In the genomic region with DNA sequence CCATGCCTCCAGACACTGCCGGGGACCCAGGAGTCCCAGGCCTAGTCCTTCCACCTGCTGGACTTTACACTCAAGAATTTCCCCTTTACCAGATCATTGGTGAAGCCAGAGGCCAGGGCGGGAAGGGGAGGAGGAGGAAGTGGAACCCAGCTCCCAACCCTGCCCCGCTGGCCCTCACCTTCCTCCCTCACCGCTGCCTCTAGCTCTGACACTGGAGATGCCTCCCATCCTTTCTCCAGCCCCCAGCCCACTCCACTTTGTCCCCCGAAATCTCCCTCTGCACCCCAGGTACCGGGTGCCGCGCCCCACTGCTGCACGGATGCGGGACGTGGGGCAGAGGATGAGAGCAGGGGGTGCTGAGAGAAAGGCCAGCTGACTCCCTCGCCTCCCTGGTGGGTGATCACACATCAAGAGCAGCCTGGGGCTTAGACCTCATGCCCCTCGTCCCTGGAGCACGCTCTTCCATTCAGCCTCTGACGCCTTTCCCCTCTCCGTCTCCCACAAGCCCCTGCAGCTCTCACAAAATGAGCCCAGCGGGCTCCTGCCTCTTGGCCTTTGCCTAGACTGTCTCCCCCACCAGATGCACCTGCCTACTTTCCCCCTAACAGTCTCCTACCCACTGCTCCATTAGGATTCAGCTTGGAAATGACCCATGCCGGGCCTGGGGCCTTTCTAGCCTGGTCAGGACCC, we compare ENCODE assay signal across 11 cellular contexts. TPM values are rescaled to one million over a fixed set of nuclear protein-coding genes. Genes with fewer than 3 reads are reported as not detected.
DNase-seq lines count a peak whose midpoint lies in the region; ATAC-seq, FAIRE-seq and TF ChIP-seq lines count a peak whose summit lies in the region.
"Had no signal": no experiment of that assay in that cellular context is flagged by ENCODE, and none has a peak within 500 bp of the region (broad histone marks: within the 10 kb centered on the region; RNA-seq: fewer than 3 reads in every experiment).

A gene with protein sequence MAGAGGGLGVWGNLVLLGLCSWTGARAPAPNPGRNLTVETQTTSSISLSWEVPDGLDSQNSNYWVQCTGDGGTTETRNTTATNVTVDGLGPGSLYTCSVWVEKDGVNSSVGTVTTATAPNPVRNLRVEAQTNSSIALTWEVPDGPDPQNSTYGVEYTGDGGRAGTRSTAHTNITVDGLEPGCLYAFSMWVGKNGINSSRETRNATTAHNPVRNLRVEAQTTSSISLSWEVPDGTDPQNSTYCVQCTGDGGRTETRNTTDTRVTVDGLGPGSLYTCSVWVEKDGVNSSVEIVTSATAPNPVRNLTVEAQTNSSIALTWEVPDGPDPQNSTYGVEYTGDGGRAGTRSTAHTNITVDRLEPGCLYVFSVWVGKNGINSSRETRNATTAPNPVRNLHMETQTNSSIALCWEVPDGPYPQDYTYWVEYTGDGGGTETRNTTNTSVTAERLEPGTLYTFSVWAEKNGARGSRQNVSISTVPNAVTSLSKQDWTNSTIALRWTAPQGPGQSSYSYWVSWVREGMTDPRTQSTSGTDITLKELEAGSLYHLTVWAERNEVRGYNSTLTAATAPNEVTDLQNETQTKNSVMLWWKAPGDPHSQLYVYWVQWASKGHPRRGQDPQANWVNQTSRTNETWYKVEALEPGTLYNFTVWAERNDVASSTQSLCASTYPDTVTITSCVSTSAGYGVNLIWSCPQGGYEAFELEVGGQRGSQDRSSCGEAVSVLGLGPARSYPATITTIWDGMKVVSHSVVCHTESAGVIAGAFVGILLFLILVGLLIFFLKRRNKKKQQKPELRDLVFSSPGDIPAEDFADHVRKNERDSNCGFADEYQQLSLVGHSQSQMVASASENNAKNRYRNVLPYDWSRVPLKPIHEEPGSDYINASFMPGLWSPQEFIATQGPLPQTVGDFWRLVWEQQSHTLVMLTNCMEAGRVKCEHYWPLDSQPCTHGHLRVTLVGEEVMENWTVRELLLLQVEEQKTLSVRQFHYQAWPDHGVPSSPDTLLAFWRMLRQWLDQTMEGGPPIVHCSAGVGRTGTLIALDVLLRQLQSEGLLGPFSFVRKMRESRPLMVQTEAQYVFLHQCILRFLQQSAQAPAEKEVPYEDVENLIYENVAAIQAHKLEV (minus strand): TSS at position 72 of the 690 bp plus-strand sequence. CDS start 68 bp downstream, at position 4.

- DNase-seq in NCI-H2029 (lab: John Stamatoyannopoulos, UW) (peak; percentile 30), NCI-H2029 treated with DMSO at 0.1 percent for 48 hours (lab: John Stamatoyannopoulos, UW) (no peak), PC-3 (peak; percentile 55), endothelial cell of umbilical vein (ENCODE audit: low read depth, low spot score) (no peak)
- no peak for DNase-seq in stimulated activated naive CD4-positive, alpha-beta T cell treated with Interleukin-2 at 50 U/mL for 16 hours (lab: John Stamatoyannopoulos, UW)
- no peak for DNase-seq in activated naive CD4-positive, alpha-beta T cell treated with anti-CD3 and anti-CD28 coated beads, Interleukin-2, amount 50 U/mL, for 16 hours
- DNase-seq: activated CD8-positive, alpha-beta memory T cell treated with anti-CD3 and anti-CD28 coated beads, Interleukin-2, amount 10 ng/mL, durations not matched to agents 7 days and 5 days; anterior cingulate cortex; T-helper 9 cell had no signal

- H3K9me1 ChIP-seq in endothelial cell of umbilical vein (replicated peaks; ENCODE audit: control insufficient read depth, extremely low read depth, insufficient read depth, low read length) = no peaks in the 10 kb centered on the region

- dilution Hi-C loops in endothelial cell of umbilical vein (cut with MboI; ENCODE audit: extremely low pct_ligation_motif_present, low sequenced_read_pairs) = no loop called here

- H3K4me3 ChIP-seq in PC-3 (ENCODE audit: low read length) = no peak within 1 kb of the TSS
- H3K4me3 ChIP-seq in endothelial cell of umbilical vein (replicated peaks in 1 of 3; ENCODE audit: insufficient read depth in 1 of 3, low read depth in 1 of 3, low read length in 3 of 3) = no peak within 1 kb of the TSS
- H3K4me3 ChIP-seq in skeletal muscle satellite cell (ENCODE audit: low read length) = no peak within 1 kb of the TSS

- intact Hi-C loops in PC-3 (cut with micrococcal nuclease) (loop anchor here (1.0 to 10.0 kb wide), 4 partner anchors 20 to 175 kb away; a partner anchor contains a TSS), endothelial cell of umbilical vein (cut with micrococcal nuclease) (no loop called here)

- ATAC-seq in PC-3 (peak; percentile 25), HG02798 (IDR thresholded peaks at IDR 0.05; ENCODE audit: poor library complexity, unreplicated experiment) (no peak)

- H2AFZ ChIP-seq in PC-3 (ENCODE audit: low read length) (no peak within 1 kb of the TSS), endothelial cell of umbilical vein (ENCODE audit: low read depth, low read length) (peak within 1 kb of the TSS; percentile 8)

- H3K9ac ChIP-seq in PC-3 (ENCODE audit: low read length) (peak within 1 kb of the TSS; percentile 76), endothelial cell of umbilical vein (replicated peaks; ENCODE audit: extremely low read depth, insufficient read depth, low read length) (no peak within 1 kb of the TSS), skeletal muscle satellite cell (ENCODE audit: low read depth, low read length) (no peak within 1 kb of the TSS)

- FAIRE-seq in endothelial cell of umbilical vein (lab: Jason Lieb, UNC) = no peak

- H3K27me3 ChIP-seq in PC-3 (ENCODE audit: low read length) (no peaks in the 10 kb centered on the region), endothelial cell of umbilical vein (ENCODE audit: control insufficient read depth in 2 of 2, insufficient read depth in 2 of 2, low read length in 2 of 2) (no peaks in the 10 kb centered on the region), skeletal muscle satellite cell (ENCODE audit: control insufficient read depth, insufficient read depth, low read length) (peaks cover 4% of the 10 kb centered on the region)

- H3K27ac ChIP-seq in PC-3 (ENCODE audit: low read length) (peak within 1 kb of the TSS; percentile 93), endothelial cell of umbilical vein (ENCODE audit: insufficient read depth, low read depth, low read length) (peak within 1 kb of the TSS; percentile 49)

- no peaks in the 10 kb centered on the region for H4K20me1 ChIP-seq in PC-3 (ENCODE audit: low read length)
- H4K20me1 ChIP-seq in endothelial cell of umbilical vein (replicated peaks; ENCODE audit: control insufficient read depth, extremely low read depth, insufficient read depth, low read length) = no peaks in the 10 kb centered on the region

- CTCF ChIA-PET in PC-3 (lab: Charles Lee) (no interaction called here), endothelial cell of umbilical vein (lab: Charles Lee) (no interaction called here)

- H3K9me3 ChIP-seq in PC-3 (ENCODE audit: low read length) (no peaks in the 10 kb centered on the region), endothelial cell of umbilical vein (replicated peaks; ENCODE audit: control insufficient read depth, insufficient read depth, low read length) (no peaks in the 10 kb centered on the region), skeletal muscle satellite cell (replicated peaks; ENCODE audit: low read length) (no peaks in the 10 kb centered on the region)

- peaks cover 8% of the 10 kb centered on the region for H3F3A ChIP-seq in PC-3 (ENCODE audit: low read length, unreplicated experiment)

- TF ChIP-seq CTCF in PC-3 (conservative IDR thresholded peaks at IDR 0.05; ENCODE audit: low read depth, low read length) (no peak), endothelial cell of umbilical vein (IDR thresholded peaks at IDR 0.05; ENCODE audit: extremely low read depth in 1 of 2, insufficient read depth in 1 of 2, low read depth in 1 of 2, low read length in 2 of 2) (no peak)

- H3K9me2 ChIP-seq in PC-3 (replicated peaks; ENCODE audit: low read length) = no peaks in the 10 kb centered on the region

- H3K79me2 ChIP-seq in PC-3 (ENCODE audit: low read length) = no peaks in the 10 kb centered on the region
- H3K79me2 ChIP-seq in endothelial cell of umbilical vein (ENCODE audit: control insufficient read depth, insufficient read depth, low read length) = no peaks in the 10 kb centered on the region

- H3K36me3 ChIP-seq in PC-3 (ENCODE audit: low read depth, low read length) (no peaks in the 10 kb centered on the region), endothelial cell of umbilical vein (ENCODE audit: control insufficient read depth in 2 of 2, extremely low read depth in 1 of 2, insufficient read depth in 2 of 2, low read length in 2 of 2) (no peaks in the 10 kb centered on the region), skeletal muscle satellite cell (ENCODE audit: insufficient read depth, low read length) (no peaks in the 10 kb centered on the region)

- H3K4me1 ChIP-seq in PC-3 (ENCODE audit: insufficient read depth, low read length) = peaks cover 37% of the 10 kb centered on the region
- peaks cover 24% of the 10 kb centered on the region for H3K4me1 ChIP-seq in endothelial cell of umbilical vein (ENCODE audit: control insufficient read depth, extremely low read depth, insufficient read depth, low read length)
- H3K4me1 ChIP-seq in skeletal muscle satellite cell (ENCODE audit: control insufficient read depth, insufficient read depth, low read length) = peaks cover 27% of the 10 kb centered on the region

- BruUV-seq in PC-3 (replicated peaks; lab: Mats Ljungman, UMichigan) (no TSS peak), endothelial cell of umbilical vein (replicated peaks; lab: Mats Ljungman, UMichigan) (no TSS peak)

- H3K4me2 ChIP-seq in PC-3 (ENCODE audit: low read length) (peak within 1 kb of the TSS; percentile 39), endothelial cell of umbilical vein (ENCODE audit: insufficient read depth, low read length) (no peak within 1 kb of the TSS), skeletal muscle satellite cell (ENCODE audit: low read length) (peak within 1 kb of the TSS; percentile 16)

- no peak for TF ChIP-seq POLR2A in endothelial cell of umbilical vein (IDR thresholded peaks at IDR 0.05; ENCODE audit: low read depth, low read length)

- POLR2A ChIA-PET in PC-3 (lab: Charles Lee; ENCODE audit: unreplicated experiment) = interaction anchor here (0.6 kb wide), 2 partner anchors 16 kb away, joined by 3 to 9 read pairs; no protein-coding TSS in a partner anchor
- POLR2A ChIA-PET in endothelial cell of umbilical vein (lab: Charles Lee) = no interaction called here

TF ChIP-seq in endothelial cell of umbilical vein, 7 proteins besides CTCF, POLR2A, EP300 and RAD21 (continues in another document):
- TF ChIP-seq MYC (IDR thresholded peaks at IDR 0.05; ENCODE audit: low read depth, low read length) = no peak

RNA-seq across cellular contexts. Expression of the gene that starts here (rescaled TPM):
- total RNA-seq in PC-3 (2014; rRNA removed) = 8.1 and 10.9 TPM in 2 replicates
- 0.51 and 1.00 TPM in 2 replicates for total RNA-seq in endothelial cell of umbilical vein
- polyA plus RNA-seq in endothelial cell of umbilical vein = 0.10 and 0.14 TPM in 2 replicates
- 0.14 and 0.18 TPM in 2 replicates for polyA plus RNA-seq in endothelial cell of umbilical vein (2011; cell fraction: cytosol; rRNA removed)
- 0.38 and 0.55 TPM in 2 replicates for polyA plus RNA-seq in endothelial cell of umbilical vein (2011; cell fraction: nucleus; rRNA removed)
- 1.9 and 2.6 TPM in 2 replicates for polyA plus RNA-seq in endothelial cell of umbilical vein (2012)
- polyA minus RNA-seq in endothelial cell of umbilical vein = 2.1 TPM in 2 replicates
- polyA minus RNA-seq in endothelial cell of umbilical vein (2011; cell fraction: cytosol; rRNA and poly(A)+ RNA removed) = 2.5 TPM
- polyA minus RNA-seq in endothelial cell of umbilical vein (2011; cell fraction: nucleus; rRNA and poly(A)+ RNA removed) = 0.19 TPM in 1 of 2 replicates, not detected in the other
- 3.3 and 3.9 TPM in 2 replicates for total RNA-seq in skeletal muscle satellite cell (2012; rRNA removed)
- total RNA-seq: activated CD8-positive, alpha-beta memory T cell treated with anti-CD3 and anti-CD28 coated beads, Interleukin-2, amount 10 ng/mL, durations not matched to agents 7 days and 5 days had no signal

Comparison
In these comparisons a context has a peak if more than half of its experiments do, and no peak if none do; other contexts are left out.
1. DNase-seq: peak in NCI-H2029 (single experiment) and PC-3 (single experiment); none in NCI-H2029 treated with DMSO at 0.1 percent for 48 hours (single experiment), endothelial cell of umbilical vein (single experiment), stimulated activated naive CD4-positive, alpha-beta T cell treated with Interleukin-2 at 50 U/mL for 16 hours (single experiment) and activated naive CD4-positive, alpha-beta T cell treated with anti-CD3 and anti-CD28 coated beads, Interleukin-2, amount 50 U/mL, for 16 hours (single experiment).